Comparison of ENCODE assay signal across 15 cellular contexts in the genomic region with DNA sequence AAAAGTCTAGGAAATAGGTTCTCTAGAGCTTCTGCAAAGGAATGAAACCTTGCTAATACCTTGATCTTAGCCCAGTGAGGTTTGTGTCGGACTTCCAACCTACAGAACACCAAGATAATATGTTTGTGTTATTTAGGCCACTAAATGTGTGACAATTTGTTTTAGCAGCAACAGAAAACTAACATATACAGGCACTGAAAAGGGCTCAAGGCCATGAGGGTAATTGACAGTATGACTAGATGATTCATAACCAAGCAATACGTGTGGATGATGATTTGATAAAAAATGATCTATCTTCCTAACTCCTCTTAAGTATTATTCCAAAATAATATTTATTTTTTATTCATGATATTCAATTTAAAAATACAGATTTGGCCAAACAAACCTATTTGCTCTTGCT. TPM values are rescaled to one million over a fixed set of nuclear protein-coding genes. Genes with fewer than 3 reads are reported as not detected.
DNase-seq lines count a peak whose midpoint lies in the region; ATAC-seq, FAIRE-seq and TF ChIP-seq lines count a peak whose summit lies in the region.
"Had no signal": no experiment of that assay in that cellular context is flagged by ENCODE, and none has a peak within 500 bp of the region (broad histone marks: within the 10 kb centered on the region; RNA-seq: fewer than 3 reads in every experiment).

No MANE protein-coding gene starts in this region.

- dilution Hi-C loops in keratinocyte (cut with MboI; ENCODE audit: extremely low pct_ligation_motif_present, low sequenced_read_pairs), result no loop called here

- no peak overlapping the region for H2AFZ ChIP-seq in OCI-LY3 (ENCODE audit: low read depth, low read length)
- no peak overlapping the region for H2AFZ ChIP-seq in astrocyte (ENCODE audit: low read depth, low read length)
- H2AFZ ChIP-seq in keratinocyte (ENCODE audit: control insufficient read depth, low read length), result no peak overlapping the region
- H2AFZ ChIP-seq in GM23338, result no peak overlapping the region

- H3K4me3 ChIP-seq in OCI-LY3 (ENCODE audit: low read length), result no peak overlapping the region
- no peak overlapping the region for H3K4me3 ChIP-seq in astrocyte (ENCODE audit: insufficient read depth, low read depth, low read length)
- no peak overlapping the region for H3K4me3 ChIP-seq in keratinocyte (ENCODE audit: control insufficient read depth in 2 of 3, extremely low read depth in 1 of 3, insufficient read depth in 2 of 3, low read depth in 1 of 3, low read length in 3 of 3)
- H3K4me3 ChIP-seq in GM23338, result no peak overlapping the region

- H3K9me1 ChIP-seq in keratinocyte (ENCODE audit: control insufficient read depth, extremely low read depth, insufficient read depth, low read length), result no peaks in the 10 kb centered on the region

- no peak for FAIRE-seq in astrocyte (lab: Jason Lieb, UNC)
- FAIRE-seq in keratinocyte (lab: Jason Lieb, UNC), result no peak

- no peak for DNase-seq in astrocyte (ENCODE audit: low read depth)
- no peak for DNase-seq in keratinocyte (ENCODE audit: low read depth, low spot score)
- no peak for DNase-seq in activated CD8-positive, alpha-beta memory T cell treated with anti-CD3 and anti-CD28 coated beads, Interleukin-2, amount 10 ng/mL, durations not matched to agents 7 days and 5 days
- no peak for DNase-seq in GM23338 (ENCODE audit: low spot score)
- DNase-seq: DMS79 treated with DMSO at 0.1 percent for 48 hours, NCI-H1105, NCI-H2081, NCI-H446 treated with DMSO at 0.1 percent for 48 hours, NCI-H69 had no signal

- H3K9me3 ChIP-seq in OCI-LY3 (ENCODE audit: insufficient read depth, low read length), result no peaks in the 10 kb centered on the region
- no peaks in the 10 kb centered on the region for H3K9me3 ChIP-seq in astrocyte (ENCODE audit: insufficient read depth, low read depth, low read length)
- no peaks in the 10 kb centered on the region for H3K9me3 ChIP-seq in keratinocyte (ENCODE audit: control insufficient read depth, low read depth, low read length)

- no peak for ATAC-seq in stimulated activated memory B cell treated with anti-CD40 and anti-IgM and Interleukin-4, amounts not matched to agents 10 μg/mL and 1 μg/mL and 100 μg/mL, for 72 hours
- ATAC-seq in HG03469 (IDR thresholded peaks at IDR 0.05; ENCODE audit: unreplicated experiment), result no peak
- ATAC-seq in activated CD8-positive, alpha-beta memory T cell treated with anti-CD3 and anti-CD28 coated beads, Interleukin-2, amount 10 ng/mL, durations not matched to agents 7 days and 5 days, result no peak
- no peak for ATAC-seq in GM23338

- H3K27ac Mint-ChIP-seq in astrocyte (ENCODE audit: unreplicated experiment), result no peak overlapping the region
- H3K27ac Mint-ChIP-seq in stimulated activated memory B cell treated with anti-CD40 and anti-IgM and Interleukin-4, amounts not matched to agents 10 μg/mL and 1 μg/mL and 100 μg/mL, for 72 hours, result peak overlapping the region; percentile 75
- H3K27ac Mint-ChIP-seq in activated CD8-positive, alpha-beta memory T cell treated with anti-CD3 and anti-CD28 coated beads, Interleukin-2, amount 10 ng/mL, durations not matched to agents 7 days and 5 days, result no peak overlapping the region
- H3K27ac Mint-ChIP-seq in GM23338, result no peak overlapping the region

- H3K9me2 ChIP-seq in GM23338 (ENCODE audit: insufficient read depth), result no peaks in the 10 kb centered on the region

- TF ChIP-seq CTCF in OCI-LY3 (IDR thresholded peaks at IDR 0.05; ENCODE audit: low read depth, low read length), result no peak
- TF ChIP-seq CTCF in astrocyte (IDR thresholded peaks at IDR 0.05; ENCODE audit: insufficient read depth, low read depth, low read length), result no peak
- TF ChIP-seq CTCF in keratinocyte (optimal IDR thresholded peaks at IDR 0.05 in 1 of 3, IDR thresholded peaks at IDR 0.05 in 1 of 3, conservative IDR thresholded peaks at IDR 0.05 in 1 of 3; ENCODE audit: extremely low read depth in 1 of 3, insufficient read depth in 2 of 3, low read length in 3 of 3), result no peak
- no peak for TF ChIP-seq CTCF in GM23338 (conservative IDR thresholded peaks at IDR 0.05; ENCODE audit: low read depth in 2 of 2)

- H3K9ac ChIP-seq in OCI-LY3 (ENCODE audit: low read length) (0 out of 2 replicates have a peak overlapping the region, but pooled peaks have one; percentile 24), astrocyte (ENCODE audit: low read length) (no peak overlapping the region), keratinocyte (ENCODE audit: control insufficient read depth, extremely low read depth, insufficient read depth, low read length) (peak overlapping the region; percentile 11)

- H3K4me1 Mint-ChIP-seq in astrocyte (ENCODE audit: low read depth, unreplicated experiment), result peaks cover 11% of the 10 kb centered on the region
- H3K4me1 Mint-ChIP-seq in stimulated activated memory B cell treated with anti-CD40 and anti-IgM and Interleukin-4, amounts not matched to agents 10 μg/mL and 1 μg/mL and 100 μg/mL, for 72 hours, result peaks cover 25% of the 10 kb centered on the region
- peaks cover 21% of the 10 kb centered on the region for H3K4me1 Mint-ChIP-seq in activated CD8-positive, alpha-beta memory T cell treated with anti-CD3 and anti-CD28 coated beads, Interleukin-2, amount 10 ng/mL, durations not matched to agents 7 days and 5 days
- no peaks in the 10 kb centered on the region for H3K4me1 Mint-ChIP-seq in GM23338
- H3K4me1 Mint-ChIP-seq: CD14-positive monocyte had no signal

- CTCF ChIA-PET in activated CD8-positive, alpha-beta memory T cell treated with anti-CD3 and anti-CD28 coated beads, Interleukin-2, amount 10 ng/mL, durations not matched to agents 7 days and 5 days (lab: Charles Lee), result interaction anchor here (0.7 to 1.0 kb wide), 2 partner anchors 17 to 189 kb away, joined by 3 read pairs; no protein-coding TSS in a partner anchor

- H3F3A ChIP-seq in GM23338 (replicated peaks; ENCODE audit: low read depth), result no peaks in the 10 kb centered on the region

- H3K4me2 ChIP-seq in OCI-LY3 (ENCODE audit: low read length) (peak overlapping the region; percentile 75), astrocyte (ENCODE audit: low read length) (no peak overlapping the region), keratinocyte (ENCODE audit: control insufficient read depth, extremely low read depth, insufficient read depth, low read depth, low read length) (no peak overlapping the region), GM23338 (no peak overlapping the region)

- H3K9me3 Mint-ChIP-seq in astrocyte (ENCODE audit: unreplicated experiment) (no peaks in the 10 kb centered on the region), GM23338 (no peaks in the 10 kb centered on the region; the same call in 2 of the 3 replicates)
- H3K9me3 Mint-ChIP-seq in stimulated activated memory B cell treated with anti-CD40 and anti-IgM and Interleukin-4, amounts not matched to agents 10 μg/mL and 1 μg/mL and 100 μg/mL, for 72 hours, result no peaks in the 10 kb centered on the region
- H3K9me3 Mint-ChIP-seq in activated CD8-positive, alpha-beta memory T cell treated with anti-CD3 and anti-CD28 coated beads, Interleukin-2, amount 10 ng/mL, durations not matched to agents 7 days and 5 days (ENCODE audit: low read depth), result no peaks in the 10 kb centered on the region

- H3K27ac ChIP-seq in OCI-LY3 (ENCODE audit: low read length) (no peak overlapping the region), astrocyte (ENCODE audit: low read depth, low read length) (peak overlapping the region; percentile 83), keratinocyte (ENCODE audit: control insufficient read depth, insufficient read depth, low read length) (peak overlapping the region; percentile 34), GM23338 (ENCODE audit: low read depth) (no peak overlapping the region)
- H3K27ac ChIP-seq: HL-60, RWPE1 had no signal

- H4K20me1 ChIP-seq in OCI-LY3 (ENCODE audit: insufficient read depth, low read length), result no peaks in the 10 kb centered on the region
- H4K20me1 ChIP-seq in astrocyte (ENCODE audit: insufficient read depth, low read length), result no peaks in the 10 kb centered on the region
- no peaks in the 10 kb centered on the region for H4K20me1 ChIP-seq in keratinocyte (ENCODE audit: control insufficient read depth, extremely low read depth, insufficient read depth, low read length)
- no peaks in the 10 kb centered on the region for H4K20me1 ChIP-seq in GM23338 (replicated peaks; ENCODE audit: insufficient read depth)

- H3K36me3 ChIP-seq in OCI-LY3 (replicated peaks; ENCODE audit: low read depth, low read length) (no peaks in the 10 kb centered on the region), astrocyte (ENCODE audit: insufficient read depth, low read length) (no peaks in the 10 kb centered on the region), keratinocyte (ENCODE audit: control insufficient read depth in 2 of 2, extremely low read depth in 1 of 2, insufficient read depth in 2 of 2, low read length in 2 of 2) (no peaks in the 10 kb centered on the region), GM23338 (ENCODE audit: insufficient read depth) (no peaks in the 10 kb centered on the region)

- H3K27me3 Mint-ChIP-seq in astrocyte (ENCODE audit: low read depth, unreplicated experiment) (no peaks in the 10 kb centered on the region), GM23338 (ENCODE audit: insufficient read depth, low read depth, poor library complexity) (no peaks in the 10 kb centered on the region)
- no peaks in the 10 kb centered on the region for H3K27me3 Mint-ChIP-seq in stimulated activated memory B cell treated with anti-CD40 and anti-IgM and Interleukin-4, amounts not matched to agents 10 μg/mL and 1 μg/mL and 100 μg/mL, for 72 hours
- no peaks in the 10 kb centered on the region for H3K27me3 Mint-ChIP-seq in activated CD8-positive, alpha-beta memory T cell treated with anti-CD3 and anti-CD28 coated beads, Interleukin-2, amount 10 ng/mL, durations not matched to agents 7 days and 5 days

- H3K36me3 Mint-ChIP-seq in astrocyte (ENCODE audit: low read depth, unreplicated experiment), result no peaks in the 10 kb centered on the region
- H3K36me3 Mint-ChIP-seq in stimulated activated memory B cell treated with anti-CD40 and anti-IgM and Interleukin-4, amounts not matched to agents 10 μg/mL and 1 μg/mL and 100 μg/mL, for 72 hours, result no peaks in the 10 kb centered on the region
- no peaks in the 10 kb centered on the region for H3K36me3 Mint-ChIP-seq in activated CD8-positive, alpha-beta memory T cell treated with anti-CD3 and anti-CD28 coated beads, Interleukin-2, amount 10 ng/mL, durations not matched to agents 7 days and 5 days
- no peaks in the 10 kb centered on the region for H3K36me3 Mint-ChIP-seq in GM23338 (ENCODE audit: low read depth)
- H3K36me3 Mint-ChIP-seq: CD14-positive monocyte had no signal

- H3K27me3 ChIP-seq in OCI-LY3 (ENCODE audit: low read depth, low read length) (peaks cover 12% of the 10 kb centered on the region; the same call in 1 of the 2 replicates), astrocyte (ENCODE audit: insufficient read depth, low read length) (no peaks in the 10 kb centered on the region), keratinocyte (ENCODE audit: control insufficient read depth, extremely low read depth, insufficient read depth, low read length) (no peaks in the 10 kb centered on the region), GM23338 (ENCODE audit: insufficient read depth) (no peaks in the 10 kb centered on the region)

- H3K4me3 Mint-ChIP-seq in astrocyte (ENCODE audit: unreplicated experiment) (no peak overlapping the region), GM23338 (no peak overlapping the region)
- H3K4me3 Mint-ChIP-seq in stimulated activated memory B cell treated with anti-CD40 and anti-IgM and Interleukin-4, amounts not matched to agents 10 μg/mL and 1 μg/mL and 100 μg/mL, for 72 hours, result no peak overlapping the region
- no peak overlapping the region for H3K4me3 Mint-ChIP-seq in activated CD8-positive, alpha-beta memory T cell treated with anti-CD3 and anti-CD28 coated beads, Interleukin-2, amount 10 ng/mL, durations not matched to agents 7 days and 5 days
- H3K4me3 Mint-ChIP-seq: CD14-positive monocyte had no signal

- H3K4me1 ChIP-seq in OCI-LY3 (ENCODE audit: low read length) (peaks cover 35% of the 10 kb centered on the region), astrocyte (ENCODE audit: insufficient read depth, low read length) (peaks cover 24% of the 10 kb centered on the region), keratinocyte (ENCODE audit: control insufficient read depth, extremely low read depth, insufficient read depth, low read length) (peaks cover 19% of the 10 kb centered on the region), GM23338 (ENCODE audit: insufficient read depth) (no peaks in the 10 kb centered on the region)

- H3K79me2 ChIP-seq in OCI-LY3 (ENCODE audit: low read length) (no peaks in the 10 kb centered on the region), astrocyte (ENCODE audit: insufficient read depth, low read length) (no peaks in the 10 kb centered on the region), keratinocyte (ENCODE audit: control insufficient read depth, insufficient read depth, low read length) (no peaks in the 10 kb centered on the region), GM23338 (replicated peaks; ENCODE audit: insufficient read depth) (no peaks in the 10 kb centered on the region)

RNA-seq across cellular contexts. Expression of a gene that starts 27.7 kb away (rescaled TPM):
- 49.3 and 55.0 TPM in 2 replicates for total RNA-seq in astrocyte
- polyA plus RNA-seq in keratinocyte, result 17.0 to 21.4 TPM (median 20.9 TPM) in 3 replicates
- polyA plus RNA-seq in keratinocyte (2011; ENCODE audit: low read depth), result 20.5 TPM
- polyA plus RNA-seq in keratinocyte (2011; cell fraction: cytosol; rRNA removed), result 8.1 and 19.2 TPM in 2 replicates
- polyA plus RNA-seq in keratinocyte (2011; cell fraction: nucleus; rRNA removed), result 25.7 and 27.7 TPM in 2 replicates
- 13.7 and 15.5 TPM in 2 replicates for polyA plus RNA-seq in keratinocyte (2012; ENCODE audit: low replicate concordance)
- 60.7 to 135 TPM (median 115 TPM) in 3 replicates for polyA minus RNA-seq in keratinocyte
- polyA minus RNA-seq in keratinocyte (2011; cell fraction: cytosol; rRNA and poly(A)+ RNA removed), result 26.3 TPM
- 61.2 and 122 TPM in 2 replicates for polyA minus RNA-seq in keratinocyte (2011; cell fraction: nucleus; rRNA and poly(A)+ RNA removed)
- total RNA-seq in activated CD8-positive, alpha-beta memory T cell treated with anti-CD3 and anti-CD28 coated beads, Interleukin-2, amount 10 ng/mL, durations not matched to agents 7 days and 5 days, result 10 to 100 TPM; 52.4 to 63.6 TPM
- total RNA-seq in GM23338 (2014; rRNA removed; shearing (Covaris generic)), result 45.8 and 47.1 TPM in 2 replicates
- 11.8 and 13.0 TPM in 2 replicates for polyA plus RNA-seq in GM23338 (2016; fragmentation: Nextera tagmentation; extraction: Ambion mirVana)

Comparison
In these comparisons a context has a peak if more than half of its experiments do, and no peak if none do; other contexts are left out.
1. H3K27ac ChIP-seq: peak in astrocyte (single experiment) and keratinocyte (single experiment); none in OCI-LY3 (single experiment) and GM23338 (single experiment).